ENCODE assay signal across 13 cellular contexts in the genomic region with DNA sequence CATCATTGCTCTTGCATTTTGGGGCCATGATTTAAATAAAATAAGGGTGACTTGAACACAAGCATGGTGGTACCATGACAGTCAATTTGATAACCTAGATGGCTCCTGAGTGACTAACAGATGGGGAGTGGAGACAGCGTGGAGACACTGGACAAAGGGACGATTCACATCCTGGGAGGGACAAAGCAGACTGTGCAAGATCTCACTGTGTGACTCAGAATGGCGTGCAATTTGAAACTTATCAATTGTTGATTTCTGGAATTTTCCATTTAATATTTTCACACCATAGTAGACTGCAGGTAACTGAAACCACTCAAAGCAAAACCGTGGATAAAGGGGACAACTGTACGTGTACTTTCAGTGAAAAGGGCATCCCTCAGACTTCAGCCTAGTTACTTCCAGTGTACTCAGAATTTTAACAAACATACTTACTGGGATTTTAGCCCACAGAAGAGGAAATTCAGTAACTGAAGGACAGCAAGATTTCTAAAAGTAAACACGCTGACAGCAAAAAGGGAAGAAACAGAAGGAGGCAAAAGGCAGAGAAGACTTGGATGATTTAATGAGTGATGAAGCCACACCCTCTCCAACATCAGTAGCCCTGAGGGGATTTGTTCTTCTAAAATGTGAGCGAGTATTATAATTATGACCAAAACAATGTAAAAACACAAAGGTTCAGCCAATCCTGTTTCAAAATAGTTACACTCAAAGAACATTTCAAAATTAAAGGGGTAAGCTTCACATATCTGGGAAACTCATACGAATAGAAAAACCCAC. TPM values are rescaled to one million over a fixed set of nuclear protein-coding genes. Genes with fewer than 3 reads are reported as not detected.
DNase-seq lines count a peak whose midpoint lies in the region; ATAC-seq, FAIRE-seq and TF ChIP-seq lines count a peak whose summit lies in the region.
"Had no signal": no experiment of that assay in that cellular context is flagged by ENCODE, and none has a peak within 500 bp of the region (broad histone marks: within the 10 kb centered on the region; RNA-seq: fewer than 3 reads in every experiment).

No MANE protein-coding gene starts in this region.

- H3K27me3 Mint-ChIP-seq in naive thymus-derived CD4-positive, alpha-beta T cell, result no peaks in the 10 kb centered on the region

- DNase-seq in EH (ENCODE audit: low read depth) (peak; percentile 66), NOMO-1 (lab: John Stamatoyannopoulos, UW; ENCODE audit: unreplicated experiment in 2 of 2) (peak; percentile 67 to 68), cardiac fibroblast (ENCODE audit: low read depth in 2 of 2) (peak; percentile 25 to 53), G401 (ENCODE audit: low spot score) (no peak), D721Med (ENCODE audit: insufficient read length, low spot score) (no peak)
- no peak for DNase-seq in naive thymus-derived CD4-positive, alpha-beta T cell
- no peak for DNase-seq in activated CD4-positive, alpha-beta T cell treated with anti-CD3 and anti-CD28 coated beads, Interleukin-2, amount 50 U/mL, for 4 hours
- DNase-seq: body of pancreas, NCI-H2029 had no signal

- H3K4me3 Mint-ChIP-seq in naive thymus-derived CD4-positive, alpha-beta T cell, result no peak overlapping the region

- H3K4me3 ChIP-seq in cardiac fibroblast (replicated peaks in 1 of 2; ENCODE audit: low read depth in 2 of 2, low read length in 2 of 2), result no peak overlapping the region
- no peak overlapping the region for H3K4me3 ChIP-seq in naive thymus-derived CD4-positive, alpha-beta T cell (ENCODE audit: low read length)
- H3K4me3 ChIP-seq: body of pancreas, HAP-1, skin epidermis had no signal

- H3K4me1 Mint-ChIP-seq in naive thymus-derived CD4-positive, alpha-beta T cell, result peaks cover 0 to 7% (median 3%) of the 10 kb centered on the region in 7 donors

- H3K27ac ChIP-seq in naive thymus-derived CD4-positive, alpha-beta T cell (ENCODE audit: low read depth, low read length), result no peak overlapping the region
- H3K27ac ChIP-seq: body of pancreas, HL-60, skin epidermis had no signal

- in situ Hi-C loops in G401 (cut with HindIII; ENCODE audit: low sequenced_read_pairs), result no loop called here

- H3K36me3 ChIP-seq in naive thymus-derived CD4-positive, alpha-beta T cell (ENCODE audit: control insufficient read depth in 2 of 3, insufficient read depth in 3 of 3, low read length in 3 of 3), result peaks cover 0 to 33% (median 4%) of the 10 kb centered on the region in 3 experiments
- H3K36me3 ChIP-seq: HAP-1 had no signal

- no peaks in the 10 kb centered on the region for H3K27me3 ChIP-seq in naive thymus-derived CD4-positive, alpha-beta T cell (ENCODE audit: control insufficient read depth in 2 of 2, insufficient read depth in 2 of 2, low read length in 2 of 2)
- H3K27me3 ChIP-seq: body of pancreas had no signal

- H3K4me1 ChIP-seq in naive thymus-derived CD4-positive, alpha-beta T cell (ENCODE audit: control insufficient read depth in 2 of 2, insufficient read depth in 2 of 2, low read length in 2 of 2), result no peaks in the 10 kb centered on the region
- H3K4me1 ChIP-seq: body of pancreas had no signal

- peaks cover 16 to 68% (median 48%) of the 10 kb centered on the region in 5 donors for H3K36me3 Mint-ChIP-seq in naive thymus-derived CD4-positive, alpha-beta T cell

- ATAC-seq in naive thymus-derived CD4-positive, alpha-beta T cell, result peak; percentile 47
- ATAC-seq in GM21737 (IDR thresholded peaks at IDR 0.05; ENCODE audit: unreplicated experiment), result no peak
- ATAC-seq: body of pancreas had no signal

- no peak for FAIRE-seq in D721Med (lab: Jason Lieb, UNC)

- POLR2A ChIA-PET in naive thymus-derived CD4-positive, alpha-beta T cell (lab: Charles Lee), result no interaction called here

- intact Hi-C loops in naive thymus-derived CD4-positive, alpha-beta T cell (cut with micrococcal nuclease), result no loop called here

- TF ChIP-seq CTCF in cardiac fibroblast (IDR thresholded peaks at IDR 0.05; ENCODE audit: low read depth, low read length), result no peak
- no peak for TF ChIP-seq CTCF in D721Med (IDR thresholded peaks at IDR 0.05; ENCODE audit: insufficient read depth, missing control alignments)

- H3K9me3 Mint-ChIP-seq in naive thymus-derived CD4-positive, alpha-beta T cell, result peaks cover 0 to 11% (median 0%) of the 10 kb centered on the region in 11 donors

- no peaks in the 10 kb centered on the region for H3K9me3 ChIP-seq in naive thymus-derived CD4-positive, alpha-beta T cell (ENCODE audit: control insufficient read depth in 2 of 3, low read length in 3 of 3)
- H3K9me3 ChIP-seq: body of pancreas, HAP-1 had no signal

- CTCF ChIA-PET in naive thymus-derived CD4-positive, alpha-beta T cell (lab: Charles Lee), result no interaction called here

- H3K27ac Mint-ChIP-seq in naive thymus-derived CD4-positive, alpha-beta T cell, result no peak overlapping the region

RNA-seq across cellular contexts. Expression of a gene that starts 25.3 kb away (rescaled TPM):
- total RNA-seq in naive thymus-derived CD4-positive, alpha-beta T cell, result 10 to 100 TPM; 17.7 to 37.5 (median 31.8) TPM
- 10 to 100 TPM; 26.4 to 31.8 TPM for polyA plus RNA-seq in naive thymus-derived CD4-positive, alpha-beta T cell
- 29.5 and 34.4 TPM in 2 replicates for total RNA-seq in G401 (2014; rRNA removed; shearing (Covaris generic))

Comparison
In these comparisons a context has a peak if more than half of its experiments do, and no peak if none do; other contexts are left out.
1. DNase-seq: peak in EH (single experiment), NOMO-1 (2 of 2) and cardiac fibroblast (2 of 2); none in naive thymus-derived CD4-positive, alpha-beta T cell (0 of 9), G401 (single experiment), D721Med (single experiment) and activated CD4-positive, alpha-beta T cell treated with anti-CD3 and anti-CD28 coated beads, Interleukin-2, amount 50 U/mL, for 4 hours (0 of 2).